In genomic region chr3:123807820-123808219, GRCh38 we compare ENCODE assay signal across 14 cellular contexts.
DNase-seq lines count a peak whose midpoint lies in the region; ATAC-seq and TF ChIP-seq lines count a peak whose summit lies in the region.
"Had no signal": no experiment of that assay in that cellular context is flagged by ENCODE, and none has a peak within 500 bp of the region (broad histone marks: within the 10 kb centered on the region; RNA-seq: fewer than 3 reads in every experiment).

No MANE protein-coding gene starts in this region.

- CTCF ChIA-PET in mammary epithelial cell (lab: Charles Lee; ENCODE audit: low non-redundant PET): no interaction called here

- WGBS in mammary epithelial cell (ENCODE audit: low coverage, missing lambda C conversion rate): 0% methylated on average over 2 of the region's 2 CpGs
- WGBS in spleen, 5 donors: 70 to 86% (median 71%) methylated on average over 2 of the region's 2 CpGs

- TF ChIP-seq POLR2A in spleen (IDR thresholded peaks at IDR 0.05): no peak

- in situ Hi-C loops in mammary epithelial cell (cut with MboI; ENCODE audit: low sequenced_read_pairs in 2 of 2): no loop called here

- H3K27me3 Mint-ChIP-seq in GM23338 (ENCODE audit: insufficient read depth, low read depth, poor library complexity): peaks cover 7% of the 10 kb centered on the region
- H3K27me3 Mint-ChIP-seq: activated CD4-positive, alpha-beta T cell treated with anti-CD3 and anti-CD28 coated beads, Interleukin-2, amount 10 ng/mL, durations not matched to agents 24 days and 14 days had no signal

- TF ChIP-seq CTCF in GM23338 (conservative IDR thresholded peaks at IDR 0.05; ENCODE audit: low read depth in 2 of 2) (no peak), mammary epithelial cell (conservative IDR thresholded peaks at IDR 0.05 in 1 of 2, IDR thresholded peaks at IDR 0.05 in 1 of 2; ENCODE audit: extremely low read depth in 1 of 2, insufficient read depth in 1 of 2, low read depth in 1 of 2, low read length in 2 of 2) (no peak), mucosa of descending colon (IDR thresholded peaks at IDR 0.05) (no peak), spleen (IDR thresholded peaks at IDR 0.05 in 8 of 11, conservative IDR thresholded peaks at IDR 0.05 in 3 of 11) (no peak)

- no peak overlapping the region for H3K27ac ChIP-seq in GM23338 (ENCODE audit: low read depth)
- H3K27ac ChIP-seq in mammary epithelial cell (ENCODE audit: insufficient read depth, low read depth, low read length): peak overlapping the region; percentile 50
- no peak overlapping the region for H3K27ac ChIP-seq in spleen
- H3K27ac ChIP-seq: hepatocyte had no signal

- H3K4me2 ChIP-seq in GM23338 (no peak overlapping the region), mammary epithelial cell (ENCODE audit: insufficient read depth, low read depth, low read length) (peak overlapping the region; percentile 76)
- H3K4me2 ChIP-seq: hepatocyte had no signal

- H3K4me1 Mint-ChIP-seq in GM23338: peaks cover 2% of the 10 kb centered on the region; the same call in 1 of the 3 replicates
- H3K4me1 Mint-ChIP-seq: activated CD4-positive, alpha-beta T cell treated with anti-CD3 and anti-CD28 coated beads, Interleukin-2, amount 10 ng/mL, durations not matched to agents 24 days and 14 days had no signal

- H3K79me2 ChIP-seq in GM23338 (replicated peaks; ENCODE audit: insufficient read depth) (no peaks in the 10 kb centered on the region), mammary epithelial cell (ENCODE audit: insufficient read depth, low read length) (peaks cover 82% of the 10 kb centered on the region)
- H3K79me2 ChIP-seq: hepatocyte had no signal

- H3K36me3 Mint-ChIP-seq in GM23338 (ENCODE audit: low read depth): no peaks in the 10 kb centered on the region

- no peaks in the 10 kb centered on the region for H3K4me1 ChIP-seq in GM23338 (ENCODE audit: insufficient read depth)
- H3K4me1 ChIP-seq in mammary epithelial cell (ENCODE audit: insufficient read depth, low read length): peaks cover 38% of the 10 kb centered on the region
- peaks cover 11% of the 10 kb centered on the region for H3K4me1 ChIP-seq in mucosa of descending colon (ENCODE audit: low read depth)
- peaks cover 0 to 13% (median 0%) of the 10 kb centered on the region in 6 donors for H3K4me1 ChIP-seq in spleen

- intact Hi-C loops in mammary epithelial cell (cut with micrococcal nuclease) (no loop called here), mucosa of descending colon (cut with DNase I, micrococcal nuclease) (no loop called here), spleen (cut with DNase I; ENCODE audit: low total_unique reads) (no loop called here)

- H3K4me3 ChIP-seq in GM23338 (no peak overlapping the region), mammary epithelial cell (replicated peaks in 1 of 3; ENCODE audit: insufficient read depth in 1 of 3, low read depth in 2 of 3, low read length in 3 of 3) (no peak overlapping the region), mucosa of descending colon (no peak overlapping the region), spleen (no peak overlapping the region)
- H3K4me3 ChIP-seq: hepatocyte had no signal

- H3K9me3 Mint-ChIP-seq in GM23338: no peaks in the 10 kb centered on the region
- H3K9me3 Mint-ChIP-seq: activated CD4-positive, alpha-beta T cell treated with anti-CD3 and anti-CD28 coated beads, Interleukin-2, amount 10 ng/mL, durations not matched to agents 24 days and 14 days; endodermal cell had no signal

- no peak for DNase-seq in GM23338 (ENCODE audit: low spot score)
- peak; percentile 49 for DNase-seq in NCI-H2196 treated with DMSO at 0.1 percent for 48 hours (lab: John Stamatoyannopoulos, UW; ENCODE audit: unreplicated experiment)
- DNase-seq in mammary epithelial cell: peak; percentile 89
- DNase-seq in mucosa of descending colon: peak; percentile 61 to 70 (median 63)
- DNase-seq in activated CD4-positive, alpha-beta T cell treated with anti-CD3 and anti-CD28 coated beads for 4 hours: no peak
- no peak for DNase-seq in spleen
- DNase-seq in NCI-H524 (lab: John Stamatoyannopoulos, UW): no peak
- DNase-seq: activated CD4-positive, alpha-beta T cell treated with anti-CD3 and anti-CD28 coated beads, Interleukin-2, amount 10 ng/mL, durations not matched to agents 24 days and 14 days; C1 segment of cervical spinal cord; endodermal cell; GDM1; NCI-H1694 had no signal

- no peak overlapping the region for H3K4me3 Mint-ChIP-seq in GM23338
- H3K4me3 Mint-ChIP-seq: activated CD4-positive, alpha-beta T cell treated with anti-CD3 and anti-CD28 coated beads, Interleukin-2, amount 10 ng/mL, durations not matched to agents 24 days and 14 days; endodermal cell had no signal

- H3K9me3 ChIP-seq in mammary epithelial cell (replicated peaks; ENCODE audit: insufficient read depth, low read length) (no peaks in the 10 kb centered on the region), mucosa of descending colon (no peaks in the 10 kb centered on the region), spleen (no peaks in the 10 kb centered on the region)

- H3K9ac ChIP-seq in mammary epithelial cell (ENCODE audit: insufficient read depth, low read length): no peak overlapping the region

- no peaks in the 10 kb centered on the region for H3K36me3 ChIP-seq in GM23338 (ENCODE audit: insufficient read depth)
- H3K36me3 ChIP-seq in mammary epithelial cell (ENCODE audit: insufficient read depth, low read length): peaks cover 8% of the 10 kb centered on the region
- no peaks in the 10 kb centered on the region for H3K36me3 ChIP-seq in mucosa of descending colon (ENCODE audit: low read depth)
- H3K36me3 ChIP-seq in spleen: no peaks in the 10 kb centered on the region

- ATAC-seq in GM23338 (peak; percentile 24), mucosa of descending colon (peak; percentile 79), HG03175 (IDR thresholded peaks at IDR 0.05; ENCODE audit: unreplicated experiment) (no peak)

- no TSS peak for BruUV-seq in mammary epithelial cell (replicated peaks; lab: Mats Ljungman, UMichigan)

- H3K27ac Mint-ChIP-seq in GM23338: no peak overlapping the region
- H3K27ac Mint-ChIP-seq: activated CD4-positive, alpha-beta T cell treated with anti-CD3 and anti-CD28 coated beads, Interleukin-2, amount 10 ng/mL, durations not matched to agents 24 days and 14 days; endodermal cell had no signal

- no peaks in the 10 kb centered on the region for H3K27me3 ChIP-seq in GM23338 (ENCODE audit: insufficient read depth)
- H3K27me3 ChIP-seq in mammary epithelial cell (ENCODE audit: insufficient read depth, low read length): no peaks in the 10 kb centered on the region
- no peaks in the 10 kb centered on the region for H3K27me3 ChIP-seq in spleen (replicated peaks in 1 of 7)

- no peak overlapping the region for H2AFZ ChIP-seq in GM23338
- H2AFZ ChIP-seq in mammary epithelial cell (ENCODE audit: low read depth, low read length): no peak overlapping the region
- H2AFZ ChIP-seq: hepatocyte had no signal

- no peaks in the 10 kb centered on the region for H3F3A ChIP-seq in GM23338 (replicated peaks; ENCODE audit: low read depth)

- no peaks in the 10 kb centered on the region; the same call in 1 of the 2 replicates for H4K20me1 ChIP-seq in GM23338 (replicated peaks; ENCODE audit: insufficient read depth)
- no peaks in the 10 kb centered on the region for H4K20me1 ChIP-seq in mammary epithelial cell (ENCODE audit: insufficient read depth, low read length)

- no peaks in the 10 kb centered on the region for H3K9me2 ChIP-seq in GM23338 (ENCODE audit: insufficient read depth)

- dilution Hi-C loops in mammary epithelial cell (cut with HindIII; ENCODE audit: low sequenced_read_pairs): no loop called here

TF ChIP-seq in GM23338, 12 proteins besides CTCF, POLR2A, EP300 and RAD21 (continues in another document):
- TF ChIP-seq ZNF114 (CRISPR knock-in tag; IDR thresholded peaks at IDR 0.05): no peak
- TF ChIP-seq EZH2phosphoT487 (IDR thresholded peaks at IDR 0.05; ENCODE audit: unreplicated experiment): no peak
- TF ChIP-seq STAT1 (IDR thresholded peaks at IDR 0.05; ENCODE audit: unreplicated experiment): no peak

Comparison
In these comparisons a context has a peak if more than half of its experiments do, and no peak if none do; other contexts are left out.
1. DNase-seq: peak in NCI-H2196 treated with DMSO at 0.1 percent for 48 hours (single experiment), mammary epithelial cell (single experiment) and mucosa of descending colon (3 of 3); none in GM23338 (single experiment), activated CD4-positive, alpha-beta T cell treated with anti-CD3 and anti-CD28 coated beads for 4 hours (0 of 2), spleen (single experiment) and NCI-H524 (0 of 2).